In the genomic region with DNA sequence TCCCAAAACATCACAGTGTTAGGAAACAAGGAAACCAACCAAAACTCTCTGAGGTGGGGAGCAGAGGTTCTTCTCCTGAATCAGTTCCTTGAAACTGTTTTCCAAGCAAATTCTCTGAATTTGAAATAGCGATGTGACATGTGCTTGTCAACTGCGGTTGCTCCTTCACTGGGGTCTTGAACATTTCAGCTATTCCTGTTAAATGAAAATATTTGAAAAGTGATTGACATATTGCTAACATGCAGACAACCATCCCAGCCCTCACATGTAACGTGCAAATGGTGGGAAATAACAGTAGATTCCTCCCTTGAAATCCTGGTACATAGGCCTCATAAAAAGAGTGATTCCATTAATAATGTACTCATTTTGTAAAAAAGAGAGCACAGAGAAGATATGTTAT, we compare ENCODE assay signal across 18 cellular contexts. TPM values are rescaled to one million over a fixed set of nuclear protein-coding genes. Genes with fewer than 3 reads are reported as not detected.
DNase-seq lines count a peak whose midpoint lies in the region; ATAC-seq and TF ChIP-seq lines count a peak whose summit lies in the region.
"Had no signal": no experiment of that assay in that cellular context is flagged by ENCODE, and none has a peak within 500 bp of the region (broad histone marks: within the 10 kb centered on the region; RNA-seq: fewer than 3 reads in every experiment).

No MANE protein-coding gene starts in this region.

- TF ChIP-seq EP300 in neural cell (conservative IDR thresholded peaks at IDR 0.05; ENCODE audit: poor library complexity, severe bottlenecking), result peak; percentile 74

- H3K4me2 ChIP-seq in neural cell (ENCODE audit: low read length), result no peak overlapping the region
- H3K4me2 ChIP-seq: A549, BLaER1 had no signal

- H4K20me1 ChIP-seq in neural cell (ENCODE audit: insufficient read depth), result no peaks in the 10 kb centered on the region

- DNase-seq in NCI-H446 treated with DMSO at 0.1 percent for 48 hours (lab: John Stamatoyannopoulos, UW), result no peak
- DNase-seq in NCI-H1694 treated with DMSO at 0.1 percent for 48 hours (lab: John Stamatoyannopoulos, UW), result no peak
- DNase-seq: AML-193; BE2C; C1 segment of cervical spinal cord; Caco-2; Calu3; CD4-positive, alpha-beta T cell; CD8-positive, alpha-beta T cell; DMS79 treated with DMSO at 0.1 percent for 48 hours; GF-D8 had no signal

- H3K4me3 ChIP-seq in neural cell (ENCODE audit: low read length), result no peak overlapping the region
- H3K4me3 ChIP-seq: A549, BLaER1 had no signal

- no peaks in the 10 kb centered on the region for H3K9me3 ChIP-seq in neural cell (ENCODE audit: low read length)
- H3K9me3 ChIP-seq: A549, BE2C, BLaER1, Caco-2 had no signal

- TF ChIP-seq RAD21 in neural cell (conservative IDR thresholded peaks at IDR 0.05), result no peak

- no peak overlapping the region for H3K9ac ChIP-seq in neural cell (ENCODE audit: low read length)
- H3K9ac ChIP-seq: BLaER1 had no signal

- no peaks in the 10 kb centered on the region for H3K79me2 ChIP-seq in neural cell (replicated peaks; ENCODE audit: insufficient read depth, low read length)

- H3K27ac ChIP-seq in C4-2B (peak overlapping the region; percentile 78), VCaP (peak overlapping the region; percentile 81), neural cell (ENCODE audit: low read length) (no peak overlapping the region)
- H3K27ac ChIP-seq: 22Rv1, A549, BLaER1 had no signal

- H3K36me3 ChIP-seq in neural cell (ENCODE audit: insufficient read depth, low read length), result no peaks in the 10 kb centered on the region

- no peaks in the 10 kb centered on the region for H3K9me2 ChIP-seq in neural cell (ENCODE audit: insufficient read depth, low read length)

- ATAC-seq in GM19023 (IDR thresholded peaks at IDR 0.05; ENCODE audit: unreplicated experiment), result no peak
- ATAC-seq: A549; CD8-positive, alpha-beta T cell had no signal

- no peak overlapping the region for H2AFZ ChIP-seq in neural cell (ENCODE audit: low read depth, low read length)

- no peak for TF ChIP-seq CTCF in C4-2B (conservative IDR thresholded peaks at IDR 0.05)
- no peak for TF ChIP-seq CTCF in VCaP (conservative IDR thresholded peaks at IDR 0.05)
- TF ChIP-seq CTCF in neural cell (IDR thresholded peaks at IDR 0.05; ENCODE audit: poor library complexity, severe bottlenecking), result no peak

- H3K27me3 ChIP-seq in neural cell (ENCODE audit: insufficient read depth, low read depth, low read length), result no peaks in the 10 kb centered on the region
- H3K27me3 ChIP-seq: BE2C, BLaER1 had no signal

- H3F3A ChIP-seq in neural cell (ENCODE audit: insufficient read depth, low read length, poor library complexity, severe bottlenecking), result no peaks in the 10 kb centered on the region

TF ChIP-seq in neural cell, 6 proteins besides CTCF, POLR2A, EP300 and RAD21:
- TF ChIP-seq MXI1 (conservative IDR thresholded peaks at IDR 0.05; ENCODE audit: poor library complexity, severe bottlenecking) (no peak), SMC3 (conservative IDR thresholded peaks at IDR 0.05; ENCODE audit: poor library complexity) (no peak), POLR2AphosphoS5 (IDR thresholded peaks at IDR 0.05) (peak; percentile 53), TAF1 (IDR thresholded peaks at IDR 0.05; ENCODE audit: low read depth) (no peak), EZH2 (IDR thresholded peaks at IDR 0.05; ENCODE audit: borderline replicate concordance, insufficient read depth, low read length, poor library complexity, severe bottlenecking) (no peak)
- TF ChIP-seq, protein P1, sequence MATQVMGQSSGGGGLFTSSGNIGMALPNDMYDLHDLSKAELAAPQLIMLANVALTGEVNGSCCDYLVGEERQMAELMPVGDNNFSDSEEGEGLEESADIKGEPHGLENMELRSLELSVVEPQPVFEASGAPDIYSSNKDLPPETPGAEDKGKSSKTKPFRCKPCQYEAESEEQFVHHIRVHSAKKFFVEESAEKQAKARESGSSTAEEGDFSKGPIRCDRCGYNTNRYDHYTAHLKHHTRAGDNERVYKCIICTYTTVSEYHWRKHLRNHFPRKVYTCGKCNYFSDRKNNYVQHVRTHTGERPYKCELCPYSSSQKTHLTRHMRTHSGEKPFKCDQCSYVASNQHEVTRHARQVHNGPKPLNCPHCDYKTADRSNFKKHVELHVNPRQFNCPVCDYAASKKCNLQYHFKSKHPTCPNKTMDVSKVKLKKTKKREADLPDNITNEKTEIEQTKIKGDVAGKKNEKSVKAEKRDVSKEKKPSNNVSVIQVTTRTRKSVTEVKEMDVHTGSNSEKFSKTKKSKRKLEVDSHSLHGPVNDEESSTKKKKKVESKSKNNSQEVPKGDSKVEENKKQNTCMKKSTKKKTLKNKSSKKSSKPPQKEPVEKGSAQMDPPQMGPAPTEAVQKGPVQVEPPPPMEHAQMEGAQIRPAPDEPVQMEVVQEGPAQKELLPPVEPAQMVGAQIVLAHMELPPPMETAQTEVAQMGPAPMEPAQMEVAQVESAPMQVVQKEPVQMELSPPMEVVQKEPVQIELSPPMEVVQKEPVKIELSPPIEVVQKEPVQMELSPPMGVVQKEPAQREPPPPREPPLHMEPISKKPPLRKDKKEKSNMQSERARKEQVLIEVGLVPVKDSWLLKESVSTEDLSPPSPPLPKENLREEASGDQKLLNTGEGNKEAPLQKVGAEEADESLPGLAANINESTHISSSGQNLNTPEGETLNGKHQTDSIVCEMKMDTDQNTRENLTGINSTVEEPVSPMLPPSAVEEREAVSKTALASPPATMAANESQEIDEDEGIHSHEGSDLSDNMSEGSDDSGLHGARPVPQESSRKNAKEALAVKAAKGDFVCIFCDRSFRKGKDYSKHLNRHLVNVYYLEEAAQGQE (IDR thresholded peaks at IDR 0.05; ENCODE audit: borderline replicate concordance), result peak; percentile 26

RNA-seq across cellular contexts. Expression of a gene that starts 15.9 kb away (rescaled TPM):
- polyA plus RNA-seq in neural cell, result 0.16 and 0.20 TPM in 2 replicates
- 0.97 and 2.0 TPM in 2 replicates for polyA minus RNA-seq in neural cell
